ENCODE assay signal across 1 cellular context in genomic region chr1:2393471-2393877, GRCh38.
TF ChIP-seq lines count a peak whose summit lies in the region.

No MANE protein-coding gene starts in this region.

TF ChIP-seq in GM23338, 12 proteins besides CTCF, POLR2A, EP300 and RAD21 (continued from another document):
- TF ChIP-seq ZNF462 (CRISPR knock-in tag; IDR thresholded peaks at IDR 0.05) (no peak), CREB1 (CRISPR knock-in tag; IDR thresholded peaks at IDR 0.05; ENCODE audit: low read depth) (no peak), EZH2phosphoT487 (IDR thresholded peaks at IDR 0.05; ENCODE audit: unreplicated experiment) (no peak), STAT1 (IDR thresholded peaks at IDR 0.05; ENCODE audit: unreplicated experiment) (no peak), NANOG (IDR thresholded peaks at IDR 0.05; ENCODE audit: borderline replicate concordance) (no peak), REST (IDR thresholded peaks at IDR 0.05; ENCODE audit: unreplicated experiment) (no peak), EZH2 (IDR thresholded peaks at IDR 0.05; ENCODE audit: low read depth, unreplicated experiment) (no peak), ZNF331 (CRISPR knock-in tag; IDR thresholded peaks at IDR 0.05; ENCODE audit: low read depth) (no peak)
